Comparison of ENCODE assay signal across 1 cellular context in genomic region chr13:30832845-30833332, GRCh38.
TF ChIP-seq lines count a peak whose summit lies in the region.

No MANE protein-coding gene starts in this region.

TF ChIP-seq in HEK293, 187 proteins besides CTCF, POLR2A, EP300 and RAD21 (continued from another document and continues in another):
- no peak for TF ChIP-seq PRDM10 (tag by site-specific recombination; IDR thresholded peaks at IDR 0.05)
- TF ChIP-seq ZNF639 (tag by site-specific recombination; IDR thresholded peaks at IDR 0.05), result no peak
- TF ChIP-seq ZNF555 (tag by site-specific recombination; conservative IDR thresholded peaks at IDR 0.05), result no peak
- TF ChIP-seq ZNF2 (tag by site-specific recombination; IDR thresholded peaks at IDR 0.05), result no peak; the same call in 1 of the 2 replicates
- peak; percentile 96 for TF ChIP-seq FEZF1 (tag by site-specific recombination; IDR thresholded peaks at IDR 0.05)
- peak; percentile 89 for TF ChIP-seq IKZF3 (tag by site-specific recombination; IDR thresholded peaks at IDR 0.05)
- TF ChIP-seq ZNF362 (tag by site-specific recombination; IDR thresholded peaks at IDR 0.05), result no peak
- TF ChIP-seq ZNF600 (tag by site-specific recombination; IDR thresholded peaks at IDR 0.05), result 0 out of 2 replicates have a peak, but pooled peaks have one; percentile 37
- TF ChIP-seq ZNF692 (tag by site-specific recombination; IDR thresholded peaks at IDR 0.05), result 0 out of 2 replicates have a peak, but pooled peaks have one; percentile 44
- TF ChIP-seq GLI2 (tag by site-specific recombination; IDR thresholded peaks at IDR 0.05; ENCODE audit: borderline replicate concordance, low read depth), result no peak
- peak; percentile 88 for TF ChIP-seq PATZ1 (tag by site-specific recombination; IDR thresholded peaks at IDR 0.05)
- TF ChIP-seq ZNF366 (tag by site-specific recombination; conservative IDR thresholded peaks at IDR 0.05), result 0 out of 2 replicates have a peak, but pooled peaks have one; percentile 26
- no peak for TF ChIP-seq ZNF704 (tag by site-specific recombination; IDR thresholded peaks at IDR 0.05)
- no peak for TF ChIP-seq ZNF501 (tag by site-specific recombination; IDR thresholded peaks at IDR 0.05)
- TF ChIP-seq ZFP41 (tag by site-specific recombination; IDR thresholded peaks at IDR 0.05; ENCODE audit: borderline replicate concordance), result no peak
- TF ChIP-seq EGR2 (tag by site-specific recombination; IDR thresholded peaks at IDR 0.05; ENCODE audit: low read depth), result peak; percentile 62; the same call in 1 of the 2 replicates
- TF ChIP-seq ZBTB44 (tag by site-specific recombination; IDR thresholded peaks at IDR 0.05), result peak; percentile 78
- TF ChIP-seq ZNF391 (tag by site-specific recombination; IDR thresholded peaks at IDR 0.05; ENCODE audit: borderline replicate concordance, low read depth), result no peak
- TF ChIP-seq SCRT1 (tag by site-specific recombination; IDR thresholded peaks at IDR 0.05; ENCODE audit: borderline replicate concordance), result peak; percentile 65; the same call in 1 of the 2 replicates
- TF ChIP-seq ZBTB6 (tag by site-specific recombination; IDR thresholded peaks at IDR 0.05), result no peak; the same call in 1 of the 2 replicates
- peak; percentile 90 for TF ChIP-seq GLIS1 (tag by site-specific recombination; IDR thresholded peaks at IDR 0.05)
- peak; percentile 43; the same call in 1 of the 2 replicates for TF ChIP-seq WT1 (tag by site-specific recombination; IDR thresholded peaks at IDR 0.05)
- TF ChIP-seq SP7 (tag by site-specific recombination; IDR thresholded peaks at IDR 0.05), result peak; percentile 66
- no peak for TF ChIP-seq BCL6B (tag by site-specific recombination; IDR thresholded peaks at IDR 0.05)
- TF ChIP-seq ZNF10 (tag by site-specific recombination; IDR thresholded peaks at IDR 0.05), result peak; percentile 62; the same call in 1 of the 2 replicates
- peak; percentile 53; the same call in 1 of the 2 replicates for TF ChIP-seq ZNF629 (tag by site-specific recombination; IDR thresholded peaks at IDR 0.05)
- TF ChIP-seq ZNF585B (tag by site-specific recombination; IDR thresholded peaks at IDR 0.05), result no peak
- peak; percentile 33; the same call in 1 of the 2 replicates for TF ChIP-seq OSR2 (tag by site-specific recombination; IDR thresholded peaks at IDR 0.05)
- no peak for TF ChIP-seq TCF7L2 (IDR thresholded peaks at IDR 0.05; ENCODE audit: borderline replicate concordance, low read depth, low read length)
- TF ChIP-seq GLIS2 (tag by site-specific recombination; IDR thresholded peaks at IDR 0.05), result peak; percentile 78
- no peak for TF ChIP-seq INSM2 (tag by site-specific recombination; IDR thresholded peaks at IDR 0.05)
- TF ChIP-seq ZBTB48 (tag by site-specific recombination; IDR thresholded peaks at IDR 0.05), result peak; percentile 63
- no peak for TF ChIP-seq ZSCAN16 (tag by site-specific recombination; IDR thresholded peaks at IDR 0.05)
- peak; percentile 64 for TF ChIP-seq ZSCAN30 (tag by site-specific recombination; IDR thresholded peaks at IDR 0.05)
- TF ChIP-seq HOXD13 (CRISPR knock-in tag; IDR thresholded peaks at IDR 0.05; ENCODE audit: borderline replicate concordance), result peak; percentile 89; the same call in 1 of the 2 replicates
- TF ChIP-seq ZNF354C (tag by site-specific recombination; IDR thresholded peaks at IDR 0.05; ENCODE audit: borderline replicate concordance, low read depth), result no peak
- no peak for TF ChIP-seq ZNF521 (tag by site-specific recombination; IDR thresholded peaks at IDR 0.05)
- TF ChIP-seq ZNF48 (tag by site-specific recombination; IDR thresholded peaks at IDR 0.05), result no peak
- TF ChIP-seq ZNF514 (tag by site-specific recombination; IDR thresholded peaks at IDR 0.05), result no peak
